In the genomic region with DNA sequence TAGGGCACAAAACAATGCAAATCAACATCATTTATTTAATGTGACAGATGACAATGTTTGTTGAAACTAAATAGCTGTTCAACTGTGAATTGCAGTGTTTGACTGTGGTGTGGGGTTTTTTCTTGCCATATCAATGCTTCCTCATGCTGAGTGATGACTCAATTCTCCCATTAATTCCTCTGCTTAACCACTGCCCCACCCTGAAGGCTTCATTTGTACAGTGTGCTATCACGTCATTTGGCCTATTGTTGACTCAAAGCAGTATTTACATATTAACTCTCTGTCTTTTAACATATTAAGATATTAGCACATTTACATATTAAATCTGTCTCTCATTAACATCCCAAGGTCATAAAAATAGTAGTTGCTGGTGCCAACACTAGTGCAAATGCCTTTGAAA, we compare ENCODE assay signal across 8 cellular contexts.
DNase-seq lines count a peak whose midpoint lies in the region; ATAC-seq and FAIRE-seq lines count a peak whose summit lies in the region.

No MANE protein-coding gene starts in this region.

- peak; percentile 30 to 51 for ATAC-seq in activated CD4-positive, CD25-positive, alpha-beta regulatory T cell treated with anti-CD3 and anti-CD28 coated beads, Interleukin-2, amount 50 U/mL, for 24 hours
- peak; percentile 93 for ATAC-seq in HG03097 (IDR thresholded peaks at IDR 0.05; ENCODE audit: low FRiP score, unreplicated experiment)

- no peak overlapping the region for H3K4me3 ChIP-seq in small intestine (ENCODE audit: low read depth in 1 of 2, low read length in 2 of 2)

- 7 to 31% (median 12%) methylated on average over 1 of the region's 1 CpG for WGBS in small intestine, 3 donors

- H3K27ac ChIP-seq in small intestine (ENCODE audit: low read depth in 1 of 2, low read length in 1 of 2), result no peak overlapping the region

- H3K9me3 ChIP-seq in small intestine (ENCODE audit: control insufficient read depth, low read depth), result no peaks in the 10 kb centered on the region

- no peak for DNase-seq in activated CD4-positive, CD25-positive, alpha-beta regulatory T cell (lab: John Stamatoyannopoulos, UW)
- DNase-seq in SIG-M5 treated with dmso at 0.1 percent for 504 hours (lab: John Stamatoyannopoulos, UW; ENCODE audit: unreplicated experiment) (peak; percentile 74), small intestine (peak; percentile 13), NCI-H2227 treated with DMSO at 0.1 percent for 48 hours (lab: John Stamatoyannopoulos, UW) (no peak), NCI-H446 (lab: John Stamatoyannopoulos, UW) (no peak), DMS79 treated with DMSO at 0.1 percent for 48 hours (lab: John Stamatoyannopoulos, UW) (no peak)

- no peaks in the 10 kb centered on the region for H3K36me3 ChIP-seq in small intestine (ENCODE audit: control insufficient read depth in 2 of 2, insufficient read depth in 2 of 2, low read length in 2 of 2)

- FAIRE-seq in small intestine (lab: Jason Lieb, UNC), result no peak

- H3K27me3 ChIP-seq in small intestine (ENCODE audit: control insufficient read depth in 2 of 2, insufficient read depth in 2 of 2, low read length in 2 of 2), result peaks cover 0 to 2% of the 10 kb centered on the region in 2 donors

- H3K4me1 ChIP-seq in small intestine (ENCODE audit: control insufficient read depth in 2 of 2, insufficient read depth in 1 of 2, low read depth in 1 of 2, low read length in 1 of 2), result no peaks in the 10 kb centered on the region

Comparison
In these comparisons a context has a peak if more than half of its experiments do, and no peak if none do; other contexts are left out.
1. DNase-seq: peak in SIG-M5 treated with dmso at 0.1 percent for 504 hours (single experiment) and small intestine (single experiment); none in activated CD4-positive, CD25-positive, alpha-beta regulatory T cell (0 of 4), NCI-H2227 treated with DMSO at 0.1 percent for 48 hours (single experiment), NCI-H446 (0 of 2) and DMS79 treated with DMSO at 0.1 percent for 48 hours (single experiment).